1 cellular context compared by ENCODE assay signal in the genomic region with DNA sequence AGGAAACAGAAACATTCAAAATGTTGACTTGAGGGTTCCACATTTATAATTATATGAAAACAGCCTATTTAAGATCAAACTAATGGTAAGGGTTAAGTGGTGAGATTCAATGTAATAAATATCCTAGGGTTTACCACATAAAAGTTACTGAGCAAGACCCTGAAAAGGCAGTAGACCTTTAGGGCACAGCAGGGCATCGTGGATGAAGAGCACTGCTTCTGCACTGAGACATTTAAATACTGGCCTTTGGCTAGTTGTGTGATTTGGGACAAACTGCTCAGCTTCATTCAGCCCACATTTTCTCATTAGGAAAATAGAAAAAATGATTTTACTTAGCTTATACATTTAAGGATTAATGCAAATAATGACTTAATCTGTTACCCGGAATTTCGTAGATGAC.
TF ChIP-seq lines count a peak whose summit lies in the region.

No MANE protein-coding gene starts in this region.

TF ChIP-seq in SK-N-SH treated with all-trans-retinoic acid at 6 μM for 48 hours, 23 proteins besides CTCF, POLR2A, EP300 and RAD21 (continued from another document):
- TF ChIP-seq, protein P1, sequence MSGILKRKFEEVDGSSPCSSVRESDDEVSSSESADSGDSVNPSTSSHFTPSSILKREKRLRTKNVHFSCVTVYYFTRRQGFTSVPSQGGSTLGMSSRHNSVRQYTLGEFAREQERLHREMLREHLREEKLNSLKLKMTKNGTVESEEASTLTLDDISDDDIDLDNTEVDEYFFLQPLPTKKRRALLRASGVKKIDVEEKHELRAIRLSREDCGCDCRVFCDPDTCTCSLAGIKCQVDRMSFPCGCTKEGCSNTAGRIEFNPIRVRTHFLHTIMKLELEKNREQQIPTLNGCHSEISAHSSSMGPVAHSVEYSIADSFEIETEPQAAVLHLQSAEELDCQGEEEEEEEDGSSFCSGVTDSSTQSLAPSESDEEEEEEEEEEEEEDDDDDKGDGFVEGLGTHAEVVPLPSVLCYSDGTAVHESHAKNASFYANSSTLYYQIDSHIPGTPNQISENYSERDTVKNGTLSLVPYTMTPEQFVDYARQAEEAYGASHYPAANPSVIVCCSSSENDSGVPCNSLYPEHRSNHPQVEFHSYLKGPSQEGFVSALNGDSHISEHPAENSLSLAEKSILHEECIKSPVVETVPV (CRISPR knock-in tag; IDR thresholded peaks at IDR 0.05): no peak
- TF ChIP-seq TOX (CRISPR knock-in tag; IDR thresholded peaks at IDR 0.05; ENCODE audit: borderline replicate concordance) (no peak), ZNF70 (CRISPR knock-in tag; IDR thresholded peaks at IDR 0.05) (no peak), ZFP3 (CRISPR knock-in tag; IDR thresholded peaks at IDR 0.05) (no peak), ZNF8 (CRISPR knock-in tag; IDR thresholded peaks at IDR 0.05) (no peak), BACH2 (CRISPR knock-in tag; IDR thresholded peaks at IDR 0.05; ENCODE audit: borderline replicate concordance) (no peak), SNAI2 (CRISPR knock-in tag; IDR thresholded peaks at IDR 0.05) (no peak), ZFP30 (CRISPR knock-in tag; IDR thresholded peaks at IDR 0.05) (no peak), RARB (CRISPR knock-in tag; IDR thresholded peaks at IDR 0.05) (no peak)
- TF ChIP-seq, protein P2, sequence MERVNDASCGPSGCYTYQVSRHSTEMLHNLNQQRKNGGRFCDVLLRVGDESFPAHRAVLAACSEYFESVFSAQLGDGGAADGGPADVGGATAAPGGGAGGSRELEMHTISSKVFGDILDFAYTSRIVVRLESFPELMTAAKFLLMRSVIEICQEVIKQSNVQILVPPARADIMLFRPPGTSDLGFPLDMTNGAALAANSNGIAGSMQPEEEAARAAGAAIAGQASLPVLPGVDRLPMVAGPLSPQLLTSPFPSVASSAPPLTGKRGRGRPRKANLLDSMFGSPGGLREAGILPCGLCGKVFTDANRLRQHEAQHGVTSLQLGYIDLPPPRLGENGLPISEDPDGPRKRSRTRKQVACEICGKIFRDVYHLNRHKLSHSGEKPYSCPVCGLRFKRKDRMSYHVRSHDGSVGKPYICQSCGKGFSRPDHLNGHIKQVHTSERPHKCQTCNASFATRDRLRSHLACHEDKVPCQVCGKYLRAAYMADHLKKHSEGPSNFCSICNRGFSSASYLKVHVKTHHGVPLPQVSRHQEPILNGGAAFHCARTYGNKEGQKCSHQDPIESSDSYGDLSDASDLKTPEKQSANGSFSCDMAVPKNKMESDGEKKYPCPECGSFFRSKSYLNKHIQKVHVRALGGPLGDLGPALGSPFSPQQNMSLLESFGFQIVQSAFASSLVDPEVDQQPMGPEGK (CRISPR knock-in tag; IDR thresholded peaks at IDR 0.05; ENCODE audit: borderline replicate concordance): no peak
